In genomic region chr14:93963692-93964091, GRCh38 we compare ENCODE assay signal across 9 cellular contexts. TPM values are rescaled to one million over a fixed set of nuclear protein-coding genes. Genes with fewer than 3 reads are reported as not detected.
DNase-seq lines count a peak whose midpoint lies in the region; FAIRE-seq and TF ChIP-seq lines count a peak whose summit lies in the region.
"Had no signal": no experiment of that assay in that cellular context is flagged by ENCODE, and none has a peak within 500 bp of the region (broad histone marks: within the 10 kb centered on the region; RNA-seq: fewer than 3 reads in every experiment).

No MANE protein-coding gene starts in this region.

- no peak overlapping the region for H3K23ac ChIP-seq in trophoblast cell (ENCODE audit: low read length)

- H2AFZ ChIP-seq in SU-DHL-6 (ENCODE audit: low read depth, low read length, severe bottlenecking) (no peak overlapping the region), trophoblast cell (ENCODE audit: insufficient read depth, low read length, poor library complexity) (no peak overlapping the region)

- no peak overlapping the region for H3K4me3 Mint-ChIP-seq in dendritic cell treated with granulocyte-macrophage colony-stimulating factor and Interleukin-4, amounts not matched to agents 40 ng/mL and 50 ng/mL, for 4 days

- peaks cover 2% of the 10 kb centered on the region for H3K27me3 Mint-ChIP-seq in dendritic cell treated with granulocyte-macrophage colony-stimulating factor and Interleukin-4, amounts not matched to agents 40 ng/mL and 50 ng/mL, for 4 days

- DNase-seq in small intestine = no peak
- DNase-seq in COR-L47 (lab: John Stamatoyannopoulos, UW) = no peak
- DNase-seq in AG20443 (ENCODE audit: low spot score) = no peak
- DNase-seq in trophoblast cell = no peak

- H3K79me1 ChIP-seq in trophoblast cell (ENCODE audit: low read length) = peaks cover 6% of the 10 kb centered on the region

- peak overlapping the region; percentile 98 for H3K27ac ChIP-seq in DOHH2 (ENCODE audit: low read depth, low read length)
- H3K27ac ChIP-seq in SU-DHL-6 (ENCODE audit: low read depth, low read length) = peak overlapping the region; percentile 99
- H3K27ac ChIP-seq in small intestine (ENCODE audit: low read depth in 1 of 2, low read length in 1 of 2) = peak overlapping the region; percentile 16 to 88
- H3K27ac ChIP-seq in trophoblast cell (ENCODE audit: low read depth, low read length) = no peak overlapping the region

- H3K9me3 ChIP-seq in DOHH2 (ENCODE audit: control insufficient read depth, insufficient read depth, low read length) (no peaks in the 10 kb centered on the region), SU-DHL-6 (ENCODE audit: insufficient read depth, low read length) (no peaks in the 10 kb centered on the region), small intestine (ENCODE audit: control insufficient read depth, low read depth) (no peaks in the 10 kb centered on the region), trophoblast cell (ENCODE audit: insufficient read depth, low read depth, low read length) (no peaks in the 10 kb centered on the region)
- H3K9me3 ChIP-seq: HAP-1 had no signal

- H2BK120ac ChIP-seq in trophoblast cell (ENCODE audit: insufficient read depth, low read length, poor library complexity) = no peak overlapping the region

- no peak overlapping the region for H4K8ac ChIP-seq in trophoblast cell (ENCODE audit: low read depth, low read length)

- no peak overlapping the region for H3K4ac ChIP-seq in trophoblast cell (ENCODE audit: low read depth, low read length)

- peaks cover 92% of the 10 kb centered on the region for H3K4me1 Mint-ChIP-seq in dendritic cell treated with granulocyte-macrophage colony-stimulating factor and Interleukin-4, amounts not matched to agents 40 ng/mL and 50 ng/mL, for 4 days (ENCODE audit: low read depth)

- H3K4me3 ChIP-seq in DOHH2 (ENCODE audit: low read length) (peak overlapping the region; percentile 67), SU-DHL-6 (ENCODE audit: insufficient read depth, low read length, poor library complexity, severe bottlenecking) (no peak overlapping the region), small intestine (ENCODE audit: low read depth in 1 of 2, low read length in 2 of 2) (no peak overlapping the region), trophoblast cell (ENCODE audit: low read depth, low read length) (no peak overlapping the region)
- H3K4me3 ChIP-seq: HAP-1 had no signal

- H2BK5ac ChIP-seq in trophoblast cell (ENCODE audit: low read depth, low read length, poor library complexity) = no peak overlapping the region

- no peak overlapping the region for H3K14ac ChIP-seq in trophoblast cell (ENCODE audit: low read length)

- H3K4me1 ChIP-seq in DOHH2 (ENCODE audit: control insufficient read depth, low read length) = peaks cover 99% of the 10 kb centered on the region
- peaks cover 0 to 6% of the 10 kb centered on the region in 2 donors for H3K4me1 ChIP-seq in small intestine (ENCODE audit: control insufficient read depth in 2 of 2, insufficient read depth in 1 of 2, low read depth in 1 of 2, low read length in 1 of 2)
- peaks cover 14 to 16% of the 10 kb centered on the region in 2 experiments for H3K4me1 ChIP-seq in trophoblast cell (ENCODE audit: control insufficient read depth in 1 of 2, insufficient read depth in 2 of 2, low read length in 2 of 2)
- H3K4me1 ChIP-seq: HAP-1 had no signal

- no peak overlapping the region for H4K91ac ChIP-seq in trophoblast cell (ENCODE audit: low read depth, low read length)

- FAIRE-seq in small intestine (lab: Jason Lieb, UNC) = no peak

- intact Hi-C loops in dendritic cell treated with granulocyte-macrophage colony-stimulating factor and Interleukin-4, amounts not matched to agents 40 ng/mL and 50 ng/mL, for 4 days (cut with micrococcal nuclease) = loop anchor here (10.0 kb wide), 1 partner anchor 431 kb away; no protein-coding TSS in a partner anchor

- H3K4me2 ChIP-seq in DOHH2 (ENCODE audit: low read length) = peak overlapping the region; percentile 88
- H3K4me2 ChIP-seq in SU-DHL-6 (ENCODE audit: low read depth, low read length, poor library complexity, severe bottlenecking) = peak overlapping the region; percentile 62
- H3K4me2 ChIP-seq in trophoblast cell (ENCODE audit: low read length) = no peak overlapping the region

- no peak overlapping the region for H4K12ac ChIP-seq in trophoblast cell (ENCODE audit: low read depth, low read length)

- H3K9me2 ChIP-seq in DOHH2 (replicated peaks; ENCODE audit: control insufficient read depth, low read length) = no peaks in the 10 kb centered on the region
- H3K9me2 ChIP-seq in SU-DHL-6 (replicated peaks; ENCODE audit: insufficient read depth, low read length) = no peaks in the 10 kb centered on the region

- peaks cover 45% of the 10 kb centered on the region for H3F3A ChIP-seq in DOHH2 (ENCODE audit: control insufficient read depth, insufficient read depth)
- H3F3A ChIP-seq in SU-DHL-6 (ENCODE audit: insufficient read depth) = peaks cover 48% of the 10 kb centered on the region

- H3K27ac Mint-ChIP-seq in dendritic cell treated with granulocyte-macrophage colony-stimulating factor and Interleukin-4, amounts not matched to agents 40 ng/mL and 50 ng/mL, for 4 days = peak overlapping the region; percentile 79
- H3K27ac Mint-ChIP-seq: progenitor cell of endocrine pancreas had no signal

- H2AK5ac ChIP-seq in trophoblast cell (ENCODE audit: low read length) = no peak overlapping the region

- H2BK12ac ChIP-seq in trophoblast cell (ENCODE audit: low read length) = no peak overlapping the region

- H3K36me3 Mint-ChIP-seq in dendritic cell treated with granulocyte-macrophage colony-stimulating factor and Interleukin-4, amounts not matched to agents 40 ng/mL and 50 ng/mL, for 4 days (ENCODE audit: low read depth) = no peaks in the 10 kb centered on the region

- H3K9ac ChIP-seq in SU-DHL-6 (ENCODE audit: low read length) (peak overlapping the region; percentile 65), trophoblast cell (ENCODE audit: low read length) (no peak overlapping the region)

- WGBS in small intestine, 3 donors = 63 to 75% (median 71%) methylated on average over 4 of the region's 4 CpGs
- no CpG with 5 or more reads among the region's 4 CpGs for WGBS in trophoblast cell (ENCODE audit: extremely low coverage, insufficient coverage, insufficient read length)

- peaks cover 3% of the 10 kb centered on the region; the same call in 1 of the 2 replicates for H3K36me3 ChIP-seq in DOHH2 (ENCODE audit: control insufficient read depth, low read length)
- no peaks in the 10 kb centered on the region for H3K36me3 ChIP-seq in SU-DHL-6 (ENCODE audit: low read length)
- H3K36me3 ChIP-seq in small intestine (ENCODE audit: control insufficient read depth in 2 of 2, insufficient read depth in 2 of 2, low read length in 2 of 2) = no peaks in the 10 kb centered on the region
- H3K36me3 ChIP-seq in trophoblast cell (ENCODE audit: control insufficient read depth in 1 of 2, insufficient read depth in 2 of 2, low read length in 2 of 2) = no peaks in the 10 kb centered on the region
- H3K36me3 ChIP-seq: HAP-1 had no signal

- H3K18ac ChIP-seq in trophoblast cell (ENCODE audit: low read length) = no peak overlapping the region

- H4K20me1 ChIP-seq in DOHH2 (ENCODE audit: control insufficient read depth, insufficient read depth, low read depth, low read length) (no peaks in the 10 kb centered on the region), SU-DHL-6 (ENCODE audit: low read depth, low read length) (no peaks in the 10 kb centered on the region)

- no peak for TF ChIP-seq CTCF in DOHH2 (IDR thresholded peaks at IDR 0.05; ENCODE audit: low read depth, low read length, poor library complexity, severe bottlenecking)
- no peak for TF ChIP-seq CTCF in SU-DHL-6 (IDR thresholded peaks at IDR 0.05; ENCODE audit: insufficient read depth, low read length, poor library complexity, severe bottlenecking)

- H3K9me3 Mint-ChIP-seq in dendritic cell treated with granulocyte-macrophage colony-stimulating factor and Interleukin-4, amounts not matched to agents 40 ng/mL and 50 ng/mL, for 4 days = no peaks in the 10 kb centered on the region

- H3K27me3 ChIP-seq in DOHH2 (ENCODE audit: control insufficient read depth, low read length) (no peaks in the 10 kb centered on the region), SU-DHL-6 (ENCODE audit: low read length) (no peaks in the 10 kb centered on the region), small intestine (ENCODE audit: control insufficient read depth in 2 of 2, insufficient read depth in 2 of 2, low read length in 2 of 2) (no peaks in the 10 kb centered on the region), trophoblast cell (ENCODE audit: insufficient read depth, low read length) (no peaks in the 10 kb centered on the region)

- H3K79me2 ChIP-seq in DOHH2 (ENCODE audit: control insufficient read depth, low read length) = no peaks in the 10 kb centered on the region
- no peaks in the 10 kb centered on the region for H3K79me2 ChIP-seq in SU-DHL-6 (ENCODE audit: insufficient read depth, low read length)
- H3K79me2 ChIP-seq in trophoblast cell (ENCODE audit: control insufficient read depth, insufficient read depth, low read length, poor library complexity) = no peaks in the 10 kb centered on the region

RNA-seq across cellular contexts. Expression of gene ASB2, which starts 12.7 kb away (rescaled TPM):
- 1 to 10 TPM; 1.3 to 5.6 (median 4.6) TPM for polyA plus RNA-seq in small intestine
- 0.83 and 1.3 TPM in 2 replicates for polyA plus RNA-seq in trophoblast cell (2013)

RNA-seq across cellular contexts. Expression of gene CCDC197, which starts 33.4 kb away (rescaled TPM):
- not detected for polyA plus RNA-seq in small intestine
- 0.03 TPM in 1 of 2 replicates, not detected in the other for polyA plus RNA-seq in trophoblast cell (2013)

RNA-seq across cellular contexts. Expression of gene FAM181A, which starts 36.5 kb away (rescaled TPM):
- not detected for polyA plus RNA-seq in small intestine
- polyA plus RNA-seq in trophoblast cell (2013) = 0.04 TPM in 1 of 2 replicates, not detected in the other
